ENCODE assay signal across 9 cellular contexts in genomic region chr15:31459011-31459748, GRCh38.
DNase-seq lines count a peak whose midpoint lies in the region; ATAC-seq lines count a peak whose summit lies in the region.
"Had no signal": no experiment of that assay in that cellular context is flagged by ENCODE, and none has a peak within 500 bp of the region (broad histone marks: within the 10 kb centered on the region; RNA-seq: fewer than 3 reads in every experiment).

No MANE protein-coding gene starts in this region.

- H2AK5ac ChIP-seq in mesenchymal stem cell (ENCODE audit: low read length, severe bottlenecking), result no peak overlapping the region

- peaks cover 5% of the 10 kb centered on the region for H3K9me3 Mint-ChIP-seq in activated CD4-positive, alpha-beta memory T cell treated with anti-CD3 and anti-CD28 coated beads for 36 hours
- peaks cover 5% of the 10 kb centered on the region for H3K9me3 Mint-ChIP-seq in activated CD4-positive, alpha-beta memory T cell treated with anti-CD3 and anti-CD28 coated beads, Interleukin-2, amount 10 ng/mL, durations not matched to agents 7 days and 5 days
- peaks cover 4 to 7% of the 10 kb centered on the region in 2 donors for H3K9me3 Mint-ChIP-seq in stimulated activated naive B cell treated with anti-CD40 and anti-IgM and Interleukin-4, amounts not matched to agents 10 μg/mL and 1 μg/mL and 100 μg/mL, for 72 hours

- no peak overlapping the region for H4K8ac ChIP-seq in mesenchymal stem cell (ENCODE audit: low read length)

- no peak overlapping the region for H3K27ac ChIP-seq in mesenchymal stem cell (ENCODE audit: low read length, poor library complexity, severe bottlenecking)
- H3K27ac ChIP-seq: SJSA1 had no signal

- intact Hi-C loops in activated CD4-positive, alpha-beta memory T cell treated with anti-CD3 and anti-CD28 coated beads for 36 hours (cut with micrococcal nuclease), result loop anchor here (1.0 kb wide), 3 partner anchors 14 to 29 kb away; no protein-coding TSS in a partner anchor

- H3K79me1 ChIP-seq in mesenchymal stem cell (replicated peaks; ENCODE audit: low read length, poor library complexity, severe bottlenecking), result no peaks in the 10 kb centered on the region

- H3K23ac ChIP-seq in mesenchymal stem cell (ENCODE audit: low read length in 2 of 2), result no peak overlapping the region

- no peak overlapping the region for H4K91ac ChIP-seq in mesenchymal stem cell (ENCODE audit: low read length)

- peak; percentile 74 for ATAC-seq in HG03139 (IDR thresholded peaks at IDR 0.05; ENCODE audit: unreplicated experiment)
- ATAC-seq in stimulated activated naive B cell treated with anti-CD40 and anti-IgM and Interleukin-4, amounts not matched to agents 10 μg/mL and 1 μg/mL and 100 μg/mL, for 72 hours (replicated peaks), result peak; percentile 97 to 98

- H2AFZ ChIP-seq in mesenchymal stem cell (ENCODE audit: low read depth, low read length), result no peak overlapping the region

- WGBS in mesenchymal stem cell, result 89% methylated on average over 3 of the region's 6 CpGs

- H3K18ac ChIP-seq in mesenchymal stem cell (ENCODE audit: low read depth in 1 of 2, low read length in 2 of 2), result no peak overlapping the region

- peaks cover 5 to 21% of the 10 kb centered on the region in 2 experiments for H3K27me3 ChIP-seq in mesenchymal stem cell (ENCODE audit: control insufficient read depth in 1 of 2, insufficient read depth in 1 of 2, low read length in 2 of 2)
- H3K27me3 ChIP-seq: SJSA1 had no signal

- no peak overlapping the region for H2BK15ac ChIP-seq in mesenchymal stem cell (ENCODE audit: low read depth, poor library complexity, severe bottlenecking)

- H2BK120ac ChIP-seq in mesenchymal stem cell (ENCODE audit: low read depth, low read length), result no peak overlapping the region

- H3K4me1 Mint-ChIP-seq in activated CD4-positive, alpha-beta memory T cell treated with anti-CD3 and anti-CD28 coated beads for 36 hours (ENCODE audit: low read depth), result peaks cover 38% of the 10 kb centered on the region
- H3K4me1 Mint-ChIP-seq in activated CD4-positive, alpha-beta memory T cell treated with anti-CD3 and anti-CD28 coated beads, Interleukin-2, amount 10 ng/mL, durations not matched to agents 7 days and 5 days, result peaks cover 22% of the 10 kb centered on the region
- peaks cover 40 to 56% of the 10 kb centered on the region in 2 donors for H3K4me1 Mint-ChIP-seq in stimulated activated naive B cell treated with anti-CD40 and anti-IgM and Interleukin-4, amounts not matched to agents 10 μg/mL and 1 μg/mL and 100 μg/mL, for 72 hours

- H3K4me1 ChIP-seq in mesenchymal stem cell (ENCODE audit: control insufficient read depth, insufficient read depth, low read depth, low read length), result peaks cover 4% of the 10 kb centered on the region

- H3K4me2 ChIP-seq in mesenchymal stem cell (ENCODE audit: low read length, poor library complexity, severe bottlenecking), result no peak overlapping the region

- H3K36me3 Mint-ChIP-seq in activated CD4-positive, alpha-beta memory T cell treated with anti-CD3 and anti-CD28 coated beads for 36 hours, result peaks cover 5% of the 10 kb centered on the region
- peaks cover 6% of the 10 kb centered on the region for H3K36me3 Mint-ChIP-seq in activated CD4-positive, alpha-beta memory T cell treated with anti-CD3 and anti-CD28 coated beads, Interleukin-2, amount 10 ng/mL, durations not matched to agents 7 days and 5 days (ENCODE audit: low read depth)
- H3K36me3 Mint-ChIP-seq in stimulated activated naive B cell treated with anti-CD40 and anti-IgM and Interleukin-4, amounts not matched to agents 10 μg/mL and 1 μg/mL and 100 μg/mL, for 72 hours, result peaks cover 4% of the 10 kb centered on the region in 2 donors

- no peak overlapping the region for H3K9ac ChIP-seq in mesenchymal stem cell (ENCODE audit: low read length)

- POLR2A ChIA-PET in activated CD4-positive, alpha-beta memory T cell treated with anti-CD3 and anti-CD28 coated beads for 36 hours (lab: Charles Lee), result interaction anchor here (0.6 to 3.5 kb wide), 11 partner anchors 11 to 133 kb away, joined by 3 to 38 read pairs (median 7); partner anchors contain the start of gene KLF13
- POLR2A ChIA-PET in activated CD4-positive, alpha-beta memory T cell treated with anti-CD3 and anti-CD28 coated beads, Interleukin-2, amount 10 ng/mL, durations not matched to agents 7 days and 5 days (lab: Charles Lee), result interaction anchor here (0.7 to 2.0 kb wide), 7 partner anchors 11 to 112 kb away, joined by 3 to 6 read pairs (median 3); no protein-coding TSS in a partner anchor

- peaks cover 7% of the 10 kb centered on the region for H3K9me3 ChIP-seq in mesenchymal stem cell (ENCODE audit: control insufficient read depth, low read length)
- H3K9me3 ChIP-seq: SJSA1 had no signal

- H3K4me3 Mint-ChIP-seq in activated CD4-positive, alpha-beta memory T cell treated with anti-CD3 and anti-CD28 coated beads for 36 hours, result peak overlapping the region; percentile 68
- H3K4me3 Mint-ChIP-seq in activated CD4-positive, alpha-beta memory T cell treated with anti-CD3 and anti-CD28 coated beads, Interleukin-2, amount 10 ng/mL, durations not matched to agents 7 days and 5 days, result no peak overlapping the region
- peak overlapping the region; percentile 39 to 47 for H3K4me3 Mint-ChIP-seq in stimulated activated naive B cell treated with anti-CD40 and anti-IgM and Interleukin-4, amounts not matched to agents 10 μg/mL and 1 μg/mL and 100 μg/mL, for 72 hours

- no peaks in the 10 kb centered on the region for H3K36me3 ChIP-seq in mesenchymal stem cell (ENCODE audit: control insufficient read depth in 1 of 2, insufficient read depth in 2 of 2, low read depth in 1 of 2, low read length in 2 of 2)
- H3K36me3 ChIP-seq: SJSA1 had no signal

- no peak overlapping the region for H3K14ac ChIP-seq in mesenchymal stem cell (ENCODE audit: low read length in 2 of 2)

- CTCF ChIA-PET in activated CD4-positive, alpha-beta memory T cell treated with anti-CD3 and anti-CD28 coated beads for 36 hours (lab: Charles Lee), result interaction anchor here (0.6 to 6.8 kb wide), 13 partner anchors 11 to 195 kb away, joined by 3 to 51 read pairs (median 4); no protein-coding TSS in a partner anchor
- CTCF ChIA-PET in activated CD4-positive, alpha-beta memory T cell treated with anti-CD3 and anti-CD28 coated beads, Interleukin-2, amount 10 ng/mL, durations not matched to agents 7 days and 5 days (lab: Charles Lee), result interaction anchor here (0.8 kb wide), 1 partner anchor 93 kb away, joined by 3 read pairs; no protein-coding TSS in a partner anchor

- no peak overlapping the region for H3K4me3 ChIP-seq in mesenchymal stem cell (ENCODE audit: insufficient read depth in 1 of 2, low read depth in 1 of 2, low read length in 2 of 2)
- H3K4me3 ChIP-seq: SJSA1 had no signal

- no peak overlapping the region for H2BK12ac ChIP-seq in mesenchymal stem cell (ENCODE audit: low read length in 2 of 2)

- H3K27me3 Mint-ChIP-seq in activated CD4-positive, alpha-beta memory T cell treated with anti-CD3 and anti-CD28 coated beads for 36 hours, result no peaks in the 10 kb centered on the region
- H3K27me3 Mint-ChIP-seq in activated CD4-positive, alpha-beta memory T cell treated with anti-CD3 and anti-CD28 coated beads, Interleukin-2, amount 10 ng/mL, durations not matched to agents 7 days and 5 days, result no peaks in the 10 kb centered on the region
- H3K27me3 Mint-ChIP-seq in stimulated activated naive B cell treated with anti-CD40 and anti-IgM and Interleukin-4, amounts not matched to agents 10 μg/mL and 1 μg/mL and 100 μg/mL, for 72 hours, result no peaks in the 10 kb centered on the region

- peak overlapping the region; percentile 92 for H3K27ac Mint-ChIP-seq in activated CD4-positive, alpha-beta memory T cell treated with anti-CD3 and anti-CD28 coated beads for 36 hours
- no peak overlapping the region for H3K27ac Mint-ChIP-seq in activated CD4-positive, alpha-beta memory T cell treated with anti-CD3 and anti-CD28 coated beads, Interleukin-2, amount 10 ng/mL, durations not matched to agents 7 days and 5 days
- H3K27ac Mint-ChIP-seq in stimulated activated naive B cell treated with anti-CD40 and anti-IgM and Interleukin-4, amounts not matched to agents 10 μg/mL and 1 μg/mL and 100 μg/mL, for 72 hours, result peak overlapping the region; percentile 78

- peak; percentile 84 for DNase-seq in activated CD4-positive, alpha-beta memory T cell treated with anti-CD3 and anti-CD28 coated beads for 36 hours
- DNase-seq in activated CD4-positive, alpha-beta memory T cell treated with anti-CD3 and anti-CD28 coated beads, Interleukin-2, amount 10 ng/mL, durations not matched to agents 7 days and 5 days, result no peak
- DNase-seq in activated T-cell treated with anti-CD3 and anti-CD28 coated beads, Interleukin-2, amount 50 U/mL, for 48 hours, result peak; percentile 61 to 70
- DNase-seq in stimulated activated naive B cell treated with anti-CD40 and anti-IgM and Interleukin-4, amounts not matched to agents 10 μg/mL and 1 μg/mL and 100 μg/mL, for 72 hours, result peak; percentile 66
- DNase-seq in Ammon's horn (ENCODE audit: low spot score) (no peak), NCI-H1048 (lab: John Stamatoyannopoulos, UW) (no peak), mesenchymal stem cell (no peak)

- no peak overlapping the region for H2BK5ac ChIP-seq in mesenchymal stem cell (ENCODE audit: low read depth, low read length, poor library complexity, severe bottlenecking)

- no peak overlapping the region for H3K4ac ChIP-seq in mesenchymal stem cell (ENCODE audit: low read depth in 1 of 2, low read length in 2 of 2)

Comparison
In these comparisons a context has a peak if more than half of its experiments do, and no peak if none do; other contexts are left out.
1. DNase-seq: peak in activated CD4-positive, alpha-beta memory T cell treated with anti-CD3 and anti-CD28 coated beads for 36 hours (single experiment), activated T-cell treated with anti-CD3 and anti-CD28 coated beads, Interleukin-2, amount 50 U/mL, for 48 hours (2 of 2) and stimulated activated naive B cell treated with anti-CD40 and anti-IgM and Interleukin-4, amounts not matched to agents 10 μg/mL and 1 μg/mL and 100 μg/mL, for 72 hours (single experiment); none in activated CD4-positive, alpha-beta memory T cell treated with anti-CD3 and anti-CD28 coated beads, Interleukin-2, amount 10 ng/mL, durations not matched to agents 7 days and 5 days (single experiment), Ammon's horn (single experiment), NCI-H1048 (single experiment) and mesenchymal stem cell (single experiment).